8 cellular contexts compared by ENCODE assay signal in genomic region chr6:34056301-34056700, GRCh38.
DNase-seq lines count a peak whose midpoint lies in the region; ATAC-seq lines count a peak whose summit lies in the region.

No MANE protein-coding gene starts in this region.

- H3K79me1 ChIP-seq in trophoblast cell (ENCODE audit: low read length): no peaks in the 10 kb centered on the region

- peaks cover 2% of the 10 kb centered on the region for H3K9me3 ChIP-seq in trophoblast cell (ENCODE audit: insufficient read depth, low read depth, low read length)

- no peak overlapping the region for H3K14ac ChIP-seq in trophoblast cell (ENCODE audit: low read length)

- no peak overlapping the region for H2BK12ac ChIP-seq in trophoblast cell (ENCODE audit: low read length)

- H3K4me1 ChIP-seq in trophoblast cell (ENCODE audit: control insufficient read depth in 1 of 2, insufficient read depth in 2 of 2, low read length in 2 of 2): no peaks in the 10 kb centered on the region

- no peak overlapping the region for H4K12ac ChIP-seq in trophoblast cell (ENCODE audit: low read depth, low read length)

- H4K91ac ChIP-seq in trophoblast cell (ENCODE audit: low read depth, low read length): no peak overlapping the region

- no peak overlapping the region for H2AFZ ChIP-seq in trophoblast cell (ENCODE audit: insufficient read depth, low read length, poor library complexity)

- no CpG with 5 or more reads among the region's 26 CpGs for WGBS in trophoblast cell (ENCODE audit: extremely low coverage, insufficient coverage, insufficient read length)

- H2BK5ac ChIP-seq in trophoblast cell (ENCODE audit: low read depth, low read length, poor library complexity): no peak overlapping the region

- no peak overlapping the region for H3K9ac ChIP-seq in trophoblast cell (ENCODE audit: low read length)

- no peaks in the 10 kb centered on the region for H3K36me3 ChIP-seq in trophoblast cell (ENCODE audit: control insufficient read depth in 1 of 2, insufficient read depth in 2 of 2, low read length in 2 of 2)

- H2BK120ac ChIP-seq in trophoblast cell (ENCODE audit: insufficient read depth, low read length, poor library complexity): no peak overlapping the region

- no peak overlapping the region for H4K8ac ChIP-seq in trophoblast cell (ENCODE audit: low read depth, low read length)

- no peak for ATAC-seq in GM21423 (IDR thresholded peaks at IDR 0.05; ENCODE audit: unreplicated experiment)

- no peak overlapping the region for H2AK5ac ChIP-seq in trophoblast cell (ENCODE audit: low read length)

- H3K4me2 ChIP-seq in trophoblast cell (ENCODE audit: low read length): no peak overlapping the region

- no peak overlapping the region for H3K4me3 ChIP-seq in trophoblast cell (ENCODE audit: low read depth, low read length)

- no peak overlapping the region for H3K23ac ChIP-seq in trophoblast cell (ENCODE audit: low read length)

- H3K27me3 ChIP-seq in trophoblast cell (ENCODE audit: insufficient read depth, low read length): no peaks in the 10 kb centered on the region

- no peak overlapping the region for H3K18ac ChIP-seq in trophoblast cell (ENCODE audit: low read length)

- H3K79me2 ChIP-seq in trophoblast cell (ENCODE audit: control insufficient read depth, insufficient read depth, low read length, poor library complexity): no peaks in the 10 kb centered on the region

- H3K27ac ChIP-seq in trophoblast cell (ENCODE audit: low read depth, low read length): no peak overlapping the region

- peak; percentile 71 for DNase-seq in EH (ENCODE audit: low read depth)
- peak; percentile 9 for DNase-seq in NCI-H460 (ENCODE audit: extremely low read depth, low read depth)
- peak; percentile 39 for DNase-seq in fibroblast of peridontal ligament (ENCODE audit: extremely low read depth)
- DNase-seq in trophoblast cell: peak; percentile 57 to 62
- no peak for DNase-seq in NCI-H2029 treated with DMSO at 0.1 percent for 48 hours (lab: John Stamatoyannopoulos, UW)
- DNase-seq in NOMO-1 (lab: John Stamatoyannopoulos, UW; ENCODE audit: unreplicated experiment in 2 of 2): no peak
- no peak for DNase-seq in mesenteric fat pad (ENCODE audit: low spot score)

- no peak overlapping the region for H3K4ac ChIP-seq in trophoblast cell (ENCODE audit: low read depth, low read length)

Comparison
In these comparisons a context has a peak if more than half of its experiments do, and no peak if none do; other contexts are left out.
1. DNase-seq: peak in EH (single experiment), NCI-H460 (single experiment), fibroblast of peridontal ligament (single experiment) and trophoblast cell (2 of 2); none in NCI-H2029 treated with DMSO at 0.1 percent for 48 hours (single experiment), NOMO-1 (0 of 2) and mesenteric fat pad (single experiment).